14 cellular contexts compared by ENCODE assay signal in the genomic region with DNA sequence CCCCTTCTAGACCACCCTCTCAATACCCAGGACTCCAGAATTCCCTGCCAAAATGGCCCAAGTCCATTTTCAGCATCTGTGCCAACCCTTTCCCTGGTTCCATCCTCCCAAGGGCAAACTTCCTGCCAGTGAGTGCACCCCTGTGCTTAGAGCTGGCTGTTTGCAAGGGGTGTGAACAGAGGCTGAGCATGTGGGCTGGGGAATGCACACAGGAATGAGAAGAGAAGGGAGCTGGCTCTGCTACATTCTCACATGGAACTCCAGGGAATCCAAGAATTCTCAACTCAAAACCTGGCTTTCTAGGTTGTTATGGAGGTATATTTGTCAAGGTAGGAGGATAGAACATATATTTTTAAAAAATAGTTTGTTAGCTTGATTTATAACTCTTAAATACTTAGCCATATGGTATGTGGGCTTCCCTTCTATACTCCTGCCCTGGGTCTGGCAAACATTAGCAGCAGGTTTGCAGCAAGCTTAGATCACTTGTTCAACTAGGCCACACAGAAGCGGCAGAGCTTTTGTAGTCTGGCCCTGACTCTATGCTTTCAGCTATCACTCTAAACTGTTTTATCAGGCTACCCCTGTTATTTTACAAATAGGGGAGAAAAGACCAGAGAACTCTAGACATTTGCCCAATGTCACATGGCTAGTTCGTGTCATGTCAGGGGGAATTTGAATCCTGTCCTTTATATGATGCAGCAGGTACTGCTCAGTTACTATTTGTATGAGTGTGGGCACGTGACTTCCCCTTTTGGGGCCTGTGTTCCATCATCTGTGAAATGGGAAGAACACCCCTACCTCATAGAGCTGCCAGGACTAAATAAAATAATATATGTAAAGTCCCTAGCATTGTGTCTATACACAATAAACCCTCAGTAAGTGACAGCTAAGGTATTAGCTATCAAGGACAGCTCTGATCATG. TPM values are rescaled to one million over a fixed set of nuclear protein-coding genes. Genes with fewer than 3 reads are reported as not detected.
DNase-seq lines count a peak whose midpoint lies in the region; ATAC-seq, FAIRE-seq and TF ChIP-seq lines count a peak whose summit lies in the region.
"Had no signal": no experiment of that assay in that cellular context is flagged by ENCODE, and none has a peak within 500 bp of the region (broad histone marks: within the 10 kb centered on the region; RNA-seq: fewer than 3 reads in every experiment).

No MANE protein-coding gene starts in this region.

- H3K79me2 ChIP-seq in H1 (ENCODE audit: control insufficient read depth in 1 of 2, insufficient read depth in 2 of 2, low read length in 2 of 2), result no peaks in the 10 kb centered on the region

- no peaks in the 10 kb centered on the region for H3K9me3 ChIP-seq in H1 (ENCODE audit: insufficient read depth in 2 of 2, low read depth in 1 of 2, low read length in 1 of 2)

- no peak overlapping the region for H3K4me2 ChIP-seq in H1 (ENCODE audit: insufficient read depth in 1 of 2, low read depth in 2 of 2, low read length in 2 of 2)

- H3K79me1 ChIP-seq in H1 (ENCODE audit: low read depth, low read length), result no peaks in the 10 kb centered on the region

- POLR2A ChIA-PET in H1 (lab: Charles Lee; ENCODE audit: partially characterized antibody), result interaction anchor here (0.8 to 1.5 kb wide), 5 partner anchors 8 to 85 kb away, joined by 3 to 5 read pairs (median 4); no protein-coding TSS in a partner anchor

- H4K91ac ChIP-seq in H1 (replicated peaks; ENCODE audit: insufficient read length, low read length), result no peak overlapping the region

- ATAC-seq in GM18867 (IDR thresholded peaks at IDR 0.05; ENCODE audit: unreplicated experiment) (no peak), HG03439 (IDR thresholded peaks at IDR 0.05; ENCODE audit: unreplicated experiment) (no peak)
- no peak for ATAC-seq in effector memory CD8-positive, alpha-beta T cell (replicated peaks)
- ATAC-seq: activated naive CD8-positive, alpha-beta T cell treated with anti-CD3 and anti-CD28 coated beads, Interleukin-2, amount 50 U/mL, for 24 hours had no signal

- no peak overlapping the region; the same call in 1 of the 2 replicates for H2AFZ ChIP-seq in H1 (ENCODE audit: low read length)

- peak overlapping the region; percentile 14 for H4K8ac ChIP-seq in H1 (ENCODE audit: extremely low read depth, insufficient read depth, low read length)

- H3K14ac ChIP-seq in H1 (ENCODE audit: insufficient read length), result no peak overlapping the region

- no peak for TF ChIP-seq POLR2A in H1 (IDR thresholded peaks at IDR 0.05; ENCODE audit: control extremely low read depth in 1 of 2, low read depth in 2 of 2, low read length in 2 of 2)

- CTCF ChIA-PET in H1 (lab: Charles Lee; ENCODE audit: partially characterized antibody), result interaction anchor here (0.5 to 3.2 kb wide), 8 partner anchors 9 to 320 kb away, joined by 3 to 12 read pairs (median 4); a partner anchor contains a TSS

- no peak overlapping the region for H3K4me3 ChIP-seq in H1 (ENCODE audit: extremely low read depth in 1 of 4, insufficient read depth in 2 of 4, low read depth in 3 of 4, low read length in 4 of 4)

- no peak overlapping the region for H2BK12ac ChIP-seq in H1 (ENCODE audit: low read depth, low read length)

- H3K27ac Mint-ChIP-seq in nephron, result peak overlapping the region in 2 of 3 experiments; percentile 21 to 24
- H3K27ac Mint-ChIP-seq in effector memory CD8-positive, alpha-beta T cell, result no peak overlapping the region
- H3K27ac Mint-ChIP-seq: activated naive CD8-positive, alpha-beta T cell treated with anti-CD3 and anti-CD28 coated beads, Interleukin-2, amount 50 U/mL, for 24 hours had no signal

- H3K56ac ChIP-seq in H1 (replicated peaks; ENCODE audit: insufficient read length, low read depth, low read length), result no peak overlapping the region

- H3K4me1 Mint-ChIP-seq in nephron, result peaks cover 14% of the 10 kb centered on the region
- peaks cover 7 to 8% of the 10 kb centered on the region in 2 donors for H3K4me1 Mint-ChIP-seq in effector memory CD8-positive, alpha-beta T cell (ENCODE audit: low read depth in 2 of 2)

- no peak overlapping the region for H4K5ac ChIP-seq in H1 (ENCODE audit: insufficient read length, low read depth, low read length)

- no peak overlapping the region for H3K4me3 Mint-ChIP-seq in nephron
- H3K4me3 Mint-ChIP-seq in effector memory CD8-positive, alpha-beta T cell, result no peak overlapping the region
- H3K4me3 Mint-ChIP-seq: activated naive CD8-positive, alpha-beta T cell treated with anti-CD3 and anti-CD28 coated beads, Interleukin-2, amount 50 U/mL, for 24 hours; neural crest cell had no signal

- no peak for FAIRE-seq in H1 (lab: Jason Lieb, UNC)
- FAIRE-seq: GM19239 had no signal

- TF ChIP-seq RAD21 in H1 (IDR thresholded peaks at IDR 0.05 in 1 of 2, conservative IDR thresholded peaks at IDR 0.05 in 1 of 2; ENCODE audit: low read depth in 2 of 2, low read length in 2 of 2), result no peak

- no peak overlapping the region for H2BK20ac ChIP-seq in H1 (ENCODE audit: low read length)

- peaks cover 8% of the 10 kb centered on the region for H3K27me3 Mint-ChIP-seq in nephron (ENCODE audit: low read depth)
- H3K27me3 Mint-ChIP-seq in effector memory CD8-positive, alpha-beta T cell, result no peaks in the 10 kb centered on the region
- H3K27me3 Mint-ChIP-seq: activated naive CD8-positive, alpha-beta T cell treated with anti-CD3 and anti-CD28 coated beads, Interleukin-2, amount 50 U/mL, for 24 hours had no signal

- TF ChIP-seq EP300 in H1 (IDR thresholded peaks at IDR 0.05; ENCODE audit: borderline replicate concordance in 1 of 2, low read depth in 2 of 2, low read length in 2 of 2), result no peak

- no peak overlapping the region for H2BK5ac ChIP-seq in H1 (ENCODE audit: low read depth, low read length)

- no peaks in the 10 kb centered on the region; a peak in 1 of 7 replicates for H3K4me1 ChIP-seq in H1 (replicated peaks in 1 of 4; ENCODE audit: control insufficient read depth in 3 of 4, insufficient read depth in 4 of 4, low read length in 3 of 4)

- no peaks in the 10 kb centered on the region for H4K20me1 ChIP-seq in H1 (replicated peaks in 1 of 2; ENCODE audit: control insufficient read depth in 1 of 2, insufficient read depth in 2 of 2, low read length in 2 of 2)

- WGBS in H1 (ENCODE audit: extremely low coverage in 1 of 2, insufficient coverage in 1 of 2, insufficient read length in 1 of 2, insufficient replicate concordance in 2 of 2, low coverage in 1 of 2, low lambda C conversion rate in 2 of 2, missing lambda C conversion rate in 1 of 2), 2 experiments, result 83% methylated on average over 3 of the region's 3 CpGs; no CpG with 5 or more reads in 1 of the 2 experiments

- no peak overlapping the region for H3K4ac ChIP-seq in H1 (replicated peaks; ENCODE audit: insufficient read length, low read depth, low read length)

- H3K23me2 ChIP-seq in H1 (ENCODE audit: low read depth, low read length), result no peaks in the 10 kb centered on the region

- no peak overlapping the region for H3K27ac ChIP-seq in H1 (ENCODE audit: low read depth, low read length)

- no peak overlapping the region for H2BK15ac ChIP-seq in H1 (ENCODE audit: low read length)

- H3K27me3 ChIP-seq in H1 (replicated peaks in 1 of 4; ENCODE audit: control insufficient read depth in 3 of 4, extremely low read depth in 1 of 4, insufficient read depth in 3 of 4, low read length in 3 of 4), result no peaks in the 10 kb centered on the region

- no peaks in the 10 kb centered on the region for H3K36me3 ChIP-seq in H1 (ENCODE audit: control insufficient read depth in 2 of 4, insufficient read depth in 4 of 4, low read length in 3 of 4)

- H3K36me3 Mint-ChIP-seq in nephron (ENCODE audit: low read depth), result no peaks in the 10 kb centered on the region
- H3K36me3 Mint-ChIP-seq in effector memory CD8-positive, alpha-beta T cell (ENCODE audit: insufficient read depth), result no peaks in the 10 kb centered on the region

- no peak overlapping the region for H2AK5ac ChIP-seq in H1 (ENCODE audit: low read depth, low read length)

- peak; percentile 68 for DNase-seq in GM03348 (ENCODE audit: low spot score)
- peak; percentile 42 for DNase-seq in NCI-H69 (lab: John Stamatoyannopoulos, UW)
- DNase-seq in H1 (ENCODE audit: low read depth in 1 of 2, low spot score in 2 of 2), result no peak
- no peak for DNase-seq in effector memory CD8-positive, alpha-beta T cell
- DNase-seq in epidermal melanocyte (ENCODE audit: insufficient read length, low spot score), result no peak
- DNase-seq: activated CD8-positive, alpha-beta memory T cell treated with anti-CD3 and anti-CD28 coated beads for 24 hours; activated naive CD8-positive, alpha-beta T cell treated with anti-CD3 and anti-CD28 coated beads, Interleukin-2, amount 50 U/mL, for 24 hours; NCI-H774; T-helper 1 cell had no signal

- no peak for TF ChIP-seq CTCF in H1 (IDR thresholded peaks at IDR 0.05; ENCODE audit: control extremely low read depth in 1 of 3, insufficient read depth in 1 of 3, low read depth in 1 of 3, low read length in 3 of 3)
- TF ChIP-seq CTCF in nephron (IDR thresholded peaks at IDR 0.05; ENCODE audit: unreplicated experiment in 3 of 3), result no peak

- H2BK120ac ChIP-seq in H1 (replicated peaks; ENCODE audit: low read depth, low read length), result no peak overlapping the region

- no peak overlapping the region for H3K18ac ChIP-seq in H1 (ENCODE audit: extremely low read depth, low read length)

- H3K9ac ChIP-seq in H1 (replicated peaks in 1 of 4; ENCODE audit: extremely low read depth in 1 of 4, low read depth in 3 of 4, low read length in 3 of 4), result no peak overlapping the region

- H3K9me3 Mint-ChIP-seq in nephron, result no peaks in the 10 kb centered on the region
- no peaks in the 10 kb centered on the region for H3K9me3 Mint-ChIP-seq in effector memory CD8-positive, alpha-beta T cell
- H3K9me3 Mint-ChIP-seq: activated naive CD8-positive, alpha-beta T cell treated with anti-CD3 and anti-CD28 coated beads, Interleukin-2, amount 50 U/mL, for 24 hours had no signal

- H3K23ac ChIP-seq in H1 (ENCODE audit: insufficient read length), result no peak overlapping the region

RNA-seq across cellular contexts. Expression of a gene that starts 8.1 kb away (rescaled TPM):
- total RNA-seq in H1 (2021; fragmentation: NEBNext Ultra II Directional; extraction: Animal tissue kit (Norgen Biotek cat#: 25700)), result 561 and 564 TPM in 2 replicates
- 78.4 and 116 TPM in 2 replicates for polyA plus RNA-seq in H1 (2011; rRNA removed)
- polyA plus RNA-seq in H1 (2011; cell fraction: cytosol; rRNA removed), result 189 TPM
- polyA plus RNA-seq in H1 (2011; cell fraction: nucleus; rRNA removed), result 60.2 TPM
- 352 to 483 TPM (median 373 TPM) in 4 replicates for polyA plus RNA-seq in H1 (2012, experiment 1 of 2)
- polyA plus RNA-seq in H1 (2012, experiment 2 of 2), result 113 TPM
- 403 TPM for polyA plus RNA-seq in H1 (2013, experiment 1 of 2)
- 416 TPM for polyA plus RNA-seq in H1 (2013, experiment 2 of 2)
- 28.0 and 32.8 TPM in 2 replicates for polyA minus RNA-seq in H1 (2011; rRNA and poly(A)+ RNA removed)
- 51.4 TPM for polyA minus RNA-seq in H1 (2011; cell fraction: cytosol; rRNA and poly(A)+ RNA removed)
- polyA minus RNA-seq in H1 (2011; cell fraction: nucleus; rRNA and poly(A)+ RNA removed), result 64.6 TPM

RNA-seq across cellular contexts. Expression of a gene that starts 38.8 kb away (rescaled TPM):
- 7.3 and 7.7 TPM in 2 replicates for total RNA-seq in H1 (2021; fragmentation: NEBNext Ultra II Directional; extraction: Animal tissue kit (Norgen Biotek cat#: 25700))
- polyA plus RNA-seq in H1 (2011; rRNA removed), result 7.4 and 9.0 TPM in 2 replicates
- polyA plus RNA-seq in H1 (2011; cell fraction: cytosol; rRNA removed), result 6.5 TPM
- polyA plus RNA-seq in H1 (2011; cell fraction: nucleus; rRNA removed), result 6.1 TPM
- polyA plus RNA-seq in H1 (2012, experiment 1 of 2), result 6.2 to 8.2 TPM (median 7.5 TPM) in 4 replicates
- polyA plus RNA-seq in H1 (2012, experiment 2 of 2), result 6.0 TPM
- 7.1 TPM for polyA plus RNA-seq in H1 (2013, experiment 1 of 2)
- 8.3 TPM for polyA plus RNA-seq in H1 (2013, experiment 2 of 2)
- 10.1 and 10.5 TPM in 2 replicates for polyA minus RNA-seq in H1 (2011; rRNA and poly(A)+ RNA removed)
- 7.6 TPM for polyA minus RNA-seq in H1 (2011; cell fraction: cytosol; rRNA and poly(A)+ RNA removed)
- 4.5 TPM for polyA minus RNA-seq in H1 (2011; cell fraction: nucleus; rRNA and poly(A)+ RNA removed)

RNA-seq across cellular contexts. Expression of a gene that starts 55.1 kb away (rescaled TPM):
- total RNA-seq in H1 (2021; fragmentation: NEBNext Ultra II Directional; extraction: Animal tissue kit (Norgen Biotek cat#: 25700)), result 22.9 and 23.2 TPM in 2 replicates
- polyA plus RNA-seq in H1 (2011; rRNA removed), result 15.4 and 18.6 TPM in 2 replicates
- 16.5 TPM for polyA plus RNA-seq in H1 (2011; cell fraction: cytosol; rRNA removed)
- 13.9 TPM for polyA plus RNA-seq in H1 (2011; cell fraction: nucleus; rRNA removed)
- 14.8 to 20.4 TPM (median 15.7 TPM) in 4 replicates for polyA plus RNA-seq in H1 (2012, experiment 1 of 2)
- polyA plus RNA-seq in H1 (2012, experiment 2 of 2), result 12.1 TPM
- polyA plus RNA-seq in H1 (2013, experiment 1 of 2), result 14.6 TPM
- polyA plus RNA-seq in H1 (2013, experiment 2 of 2), result 15.5 TPM
- 19.1 and 23.3 TPM in 2 replicates for polyA minus RNA-seq in H1 (2011; rRNA and poly(A)+ RNA removed)
- 12.3 TPM for polyA minus RNA-seq in H1 (2011; cell fraction: cytosol; rRNA and poly(A)+ RNA removed)
- 29.0 TPM for polyA minus RNA-seq in H1 (2011; cell fraction: nucleus; rRNA and poly(A)+ RNA removed)

Comparison
In these comparisons a context has a peak if more than half of its experiments do, and no peak if none do; other contexts are left out.
1. DNase-seq: peak in GM03348 (single experiment) and NCI-H69 (single experiment); none in H1 (0 of 2), effector memory CD8-positive, alpha-beta T cell (0 of 3) and epidermal melanocyte (single experiment).
2. H3K27ac Mint-ChIP-seq: peak in nephron (2 of 3); none in effector memory CD8-positive, alpha-beta T cell (0 of 2).